26 cellular contexts compared by ENCODE assay signal in the genomic region with DNA sequence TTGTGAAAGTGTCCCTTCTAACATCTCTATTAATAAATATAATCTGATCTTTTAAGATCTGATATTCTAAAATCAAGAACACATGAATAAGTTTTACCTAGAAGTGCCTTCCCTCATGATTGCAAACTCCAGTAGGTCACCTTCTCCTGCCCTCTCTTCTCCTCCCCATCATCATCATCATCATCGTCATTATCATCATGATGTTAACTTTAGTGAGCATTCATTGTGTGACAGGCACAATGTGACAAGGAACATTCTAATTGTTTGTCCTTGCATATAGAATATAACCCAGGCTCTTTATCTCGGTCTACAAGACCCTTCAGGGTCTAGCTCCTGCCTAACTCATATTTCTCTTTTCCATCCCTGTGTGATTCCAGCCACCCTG.
"Had no signal": no experiment of that assay in that cellular context is flagged by ENCODE, and none has a peak within 500 bp of the region (broad histone marks: within the 10 kb centered on the region; RNA-seq: fewer than 3 reads in every experiment).

No MANE protein-coding gene starts in this region.

- H3K27ac ChIP-seq: esophagus muscularis mucosa, pancreas, prostate gland, tibial nerve had no signal

- H3K27me3 ChIP-seq: esophagus muscularis mucosa, pancreas, tibial nerve had no signal

- H3K4me1 Mint-ChIP-seq: naive B cell; stimulated activated naive B cell treated with anti-CD40 and anti-IgM and Interleukin-4, amounts not matched to agents 10 μg/mL and 1 μg/mL and 100 μg/mL, for 72 hours had no signal

- FAIRE-seq: astrocyte, frontal cortex, pancreas had no signal

- H3K36me3 ChIP-seq: esophagus muscularis mucosa, pancreas, prostate gland, tibial nerve had no signal

- H3K27ac Mint-ChIP-seq: activated CD4-positive, alpha-beta memory T cell treated with anti-CD3 and anti-CD28 coated beads for 36 hours; activated CD4-positive, alpha-beta T cell treated with anti-CD3 and anti-CD28 coated beads, Interleukin-2, amount 10 ng/mL, durations not matched to agents 24 days and 14 days; activated naive CD4-positive, alpha-beta T cell treated with anti-CD3 and anti-CD28 coated beads for 36 hours; activated naive CD8-positive, alpha-beta T cell treated with anti-CD3 and anti-CD28 coated beads, Interleukin-2, amount 10 ng/mL, durations not matched to agents 7 days and 5 days; activated T-helper 1 cell treated with anti-CD3 and anti-CD28 coated beads, Interleukin-12 subunit alpha, Interleukin-12 subunit beta, Interleukin-2, Interleukin-4 antibody, amounts not matched to agents 30 ng/mL and 10 ng/mL and 1 ng/mL, durations not matched to agents 14 hours and 24 hours and 36 hours; dendritic cell treated with granulocyte-macrophage colony-stimulating factor and Interleukin-4, amounts not matched to agents 40 ng/mL and 50 ng/mL, for 4 days; naive B cell; stimulated activated naive B cell treated with anti-CD40 and anti-IgM and Interleukin-4, amounts not matched to agents 10 μg/mL and 1 μg/mL and 100 μg/mL, for 72 hours; T-helper 17 cell had no signal

- H3K9me3 ChIP-seq: esophagus muscularis mucosa, pancreas, prostate gland, tibial nerve had no signal

- H3K4me3 ChIP-seq: esophagus muscularis mucosa, pancreas, prostate gland, tibial nerve had no signal

- H3K27me3 Mint-ChIP-seq: activated CD4-positive, alpha-beta memory T cell treated with anti-CD3 and anti-CD28 coated beads for 36 hours; activated naive CD8-positive, alpha-beta T cell treated with anti-CD3 and anti-CD28 coated beads, Interleukin-2, amount 10 ng/mL, durations not matched to agents 7 days and 5 days; dendritic cell treated with granulocyte-macrophage colony-stimulating factor and Interleukin-4, amounts not matched to agents 40 ng/mL and 50 ng/mL, for 4 days; naive B cell; stimulated activated naive B cell treated with anti-CD40 and anti-IgM and Interleukin-4, amounts not matched to agents 10 μg/mL and 1 μg/mL and 100 μg/mL, for 72 hours; T-helper 17 cell had no signal

- ATAC-seq: left cardiac atrium; left ventricle myocardium superior; pancreas; stimulated activated naive B cell treated with anti-CD40 and anti-IgM and Interleukin-4, amounts not matched to agents 10 μg/mL and 1 μg/mL and 100 μg/mL, for 72 hours; T-helper 17 cell had no signal

- H3K4me3 Mint-ChIP-seq: activated CD4-positive, alpha-beta memory T cell treated with anti-CD3 and anti-CD28 coated beads for 36 hours; activated CD4-positive, alpha-beta T cell treated with anti-CD3 and anti-CD28 coated beads, Interleukin-2, amount 10 ng/mL, durations not matched to agents 24 days and 14 days; activated naive CD4-positive, alpha-beta T cell treated with anti-CD3 and anti-CD28 coated beads for 36 hours; activated naive CD8-positive, alpha-beta T cell treated with anti-CD3 and anti-CD28 coated beads, Interleukin-2, amount 10 ng/mL, durations not matched to agents 7 days and 5 days; activated T-helper 1 cell treated with anti-CD3 and anti-CD28 coated beads, Interleukin-12 subunit alpha, Interleukin-12 subunit beta, Interleukin-2, Interleukin-4 antibody, amounts not matched to agents 30 ng/mL and 10 ng/mL and 1 ng/mL, durations not matched to agents 14 hours and 24 hours and 36 hours; dendritic cell treated with granulocyte-macrophage colony-stimulating factor and Interleukin-4, amounts not matched to agents 40 ng/mL and 50 ng/mL, for 4 days; naive B cell; stimulated activated naive B cell treated with anti-CD40 and anti-IgM and Interleukin-4, amounts not matched to agents 10 μg/mL and 1 μg/mL and 100 μg/mL, for 72 hours; T-helper 17 cell had no signal

- H3K4me1 ChIP-seq: pancreas, prostate gland had no signal

- H3K9me3 Mint-ChIP-seq: activated CD4-positive, alpha-beta memory T cell treated with anti-CD3 and anti-CD28 coated beads for 36 hours; activated CD4-positive, alpha-beta T cell treated with anti-CD3 and anti-CD28 coated beads, Interleukin-2, amount 10 ng/mL, durations not matched to agents 24 days and 14 days; activated naive CD4-positive, alpha-beta T cell treated with anti-CD3 and anti-CD28 coated beads for 36 hours; activated naive CD8-positive, alpha-beta T cell treated with anti-CD3 and anti-CD28 coated beads, Interleukin-2, amount 10 ng/mL, durations not matched to agents 7 days and 5 days; activated T-helper 1 cell treated with anti-CD3 and anti-CD28 coated beads, Interleukin-12 subunit alpha, Interleukin-12 subunit beta, Interleukin-2, Interleukin-4 antibody, amounts not matched to agents 30 ng/mL and 10 ng/mL and 1 ng/mL, durations not matched to agents 14 hours and 24 hours and 36 hours; dendritic cell treated with granulocyte-macrophage colony-stimulating factor and Interleukin-4, amounts not matched to agents 40 ng/mL and 50 ng/mL, for 4 days; naive B cell; stimulated activated naive B cell treated with anti-CD40 and anti-IgM and Interleukin-4, amounts not matched to agents 10 μg/mL and 1 μg/mL and 100 μg/mL, for 72 hours had no signal

- DNase-seq: activated CD4-positive, alpha-beta memory T cell treated with anti-CD3 and anti-CD28 coated beads for 36 hours; activated CD4-positive, alpha-beta T cell treated with anti-CD3 and anti-CD28 coated beads, Interleukin-2, amount 10 ng/mL, durations not matched to agents 24 days and 14 days; activated CD4-positive, CD25-positive, alpha-beta regulatory T cell treated with anti-CD3 and anti-CD28 coated beads, Interleukin-2, amount 50 U/mL, for 72 hours; activated CD8-positive, alpha-beta memory T cell treated with anti-CD3 and anti-CD28 coated beads, Interleukin-2, amount 50 U/mL, for 4 hours; activated effector memory CD4-positive, alpha-beta T cell treated with anti-CD3 and anti-CD28 coated beads, Interleukin-2, amount 50 U/mL, for 16 hours; activated naive CD4-positive, alpha-beta T cell treated with anti-CD3 and anti-CD28 coated beads for 36 hours; activated naive CD8-positive, alpha-beta T cell treated with anti-CD3 and anti-CD28 coated beads, Interleukin-2, amount 10 ng/mL, durations not matched to agents 7 days and 5 days; activated T-cell treated with anti-CD3 and anti-CD28 coated beads, Interleukin-2, amount 50 U/mL, for 1 hour; amniotic stem cell; caudate nucleus; islet precursor cell; left cardiac atrium; left ventricle myocardium superior; naive B cell; pancreas; stimulated activated CD4-positive, alpha-beta T cell treated with anti-CD3 and anti-CD28 coated beads, Interleukin-15, amount 100 ng/mL, for 24 hours; stimulated activated CD4-positive, alpha-beta T cell treated with anti-CD3 and anti-CD28 coated beads, Interleukin-2, amount 100 ng/mL, for 24 hours; stimulated activated naive B cell treated with anti-CD40 and anti-IgM and Interleukin-4, amounts not matched to agents 10 μg/mL and 1 μg/mL and 100 μg/mL, for 72 hours; T-helper 17 cell had no signal
